30 cellular contexts compared by ENCODE assay signal in genomic region chr10:50850576-50851340, GRCh38. TPM values are rescaled to one million over a fixed set of nuclear protein-coding genes. Genes with fewer than 3 reads are reported as not detected.
DNase-seq lines count a peak whose midpoint lies in the region; ATAC-seq and TF ChIP-seq lines count a peak whose summit lies in the region.
"Had no signal": no experiment of that assay in that cellular context is flagged by ENCODE, and none has a peak within 500 bp of the region (broad histone marks: within the 10 kb centered on the region; RNA-seq: fewer than 3 reads in every experiment).

No MANE protein-coding gene starts in this region.

- H3K9me1 ChIP-seq in IMR-90 (ENCODE audit: insufficient read depth, low read length) = no peaks in the 10 kb centered on the region

- H2AK5ac ChIP-seq in IMR-90 (ENCODE audit: low read depth, low read length) = no peak overlapping the region

- H3K27me3 Mint-ChIP-seq in Calu3 (ENCODE audit: unreplicated experiment) (no peaks in the 10 kb centered on the region), neural progenitor cell (ENCODE audit: insufficient read depth, low read depth) (no peaks in the 10 kb centered on the region)

- ATAC-seq in IMR-90 (ENCODE audit: low read depth) = peak; percentile 14; the same call in 1 of the 2 replicates
- no peak for ATAC-seq in left lung
- ATAC-seq in GM19324 (IDR thresholded peaks at IDR 0.05; ENCODE audit: low FRiP score, unreplicated experiment) = no peak
- ATAC-seq: esophagus mucosa; Right ventricle myocardium inferior; stimulated activated naive CD8-positive, alpha-beta T cell treated with anti-CD3 and anti-CD28 coated beads, Interleukin-15, amount 100 ng/mL, for 72 hours had no signal

- H3K4me1 ChIP-seq in IMR-90 (ENCODE audit: control insufficient read depth, insufficient read depth, low read length) (peaks cover 2% of the 10 kb centered on the region; the same call in 1 of the 2 replicates), neural progenitor cell (peaks cover 51% of the 10 kb centered on the region), left lung (no peaks in the 10 kb centered on the region)
- H3K4me1 ChIP-seq: sigmoid colon, thyroid gland had no signal

- no peak overlapping the region for H3K4me3 Mint-ChIP-seq in Calu3 (ENCODE audit: low read depth, unreplicated experiment)
- no peak overlapping the region for H3K4me3 Mint-ChIP-seq in neural progenitor cell
- H3K4me3 Mint-ChIP-seq: activated CD4-positive, alpha-beta T cell treated with anti-CD3 and anti-CD28 coated beads, Interleukin-2, amount 10 ng/mL, durations not matched to agents 7 days and 5 days; activated naive CD8-positive, alpha-beta T cell; activated T-helper 1 cell treated with anti-CD3 and anti-CD28 coated beads, Interleukin-12 subunit alpha, Interleukin-12 subunit beta, Interleukin-2, Interleukin-4 antibody, amounts not matched to agents 30 ng/mL and 10 ng/mL and 1 ng/mL, durations not matched to agents 14 hours and 24 hours and 36 hours; CD4-positive, alpha-beta memory T cell; H9; stimulated activated naive CD8-positive, alpha-beta T cell treated with anti-CD3 and anti-CD28 coated beads, Interleukin-15, amount 100 ng/mL, for 72 hours had no signal

- H3F3A ChIP-seq in neural progenitor cell (ENCODE audit: low read depth) = peaks cover 30% of the 10 kb centered on the region

- CTCF ChIA-PET in Calu3 (lab: Charles Lee) = no interaction called here
- CTCF ChIA-PET in IMR-90 (lab: Yijun Ruan, JAX) = no interaction called here

- H2AFZ ChIP-seq in IMR-90 (replicated peaks; ENCODE audit: low read length, poor library complexity) = no peak overlapping the region
- H2AFZ ChIP-seq in neural progenitor cell (replicated peaks) = no peak overlapping the region

- H3K4me2 ChIP-seq in IMR-90 (ENCODE audit: low read depth, low read length) (no peak overlapping the region), neural progenitor cell (peak overlapping the region; percentile 34)

- H4K8ac ChIP-seq in IMR-90 (ENCODE audit: low read depth in 2 of 2, low read length in 2 of 2) = peak overlapping the region in 1 of 2 experiments; percentile 32; a peak in 1 of 4 replicates

- no peak overlapping the region for H3K56ac ChIP-seq in IMR-90 (ENCODE audit: extremely low read depth, insufficient read depth, low read length)

- no peaks in the 10 kb centered on the region for H3K79me1 ChIP-seq in IMR-90 (ENCODE audit: low read depth in 1 of 2, low read length in 2 of 2)

- no peaks in the 10 kb centered on the region for H3K9me3 ChIP-seq in IMR-90 (ENCODE audit: control insufficient read depth, insufficient read depth, low read length)
- H3K9me3 ChIP-seq in neural progenitor cell (ENCODE audit: low read depth) = no peaks in the 10 kb centered on the region
- H3K9me3 ChIP-seq in left lung = no peaks in the 10 kb centered on the region
- H3K9me3 ChIP-seq: sigmoid colon, thyroid gland had no signal

- POLR2A ChIA-PET in IMR-90 (lab: Charles Lee; ENCODE audit: unreplicated experiment) = no interaction called here

- dilution Hi-C loops in IMR-90 (cut with HindIII; ENCODE audit: low sequenced_read_pairs, unreplicated experiment) = no loop called here

- TF ChIP-seq CTCF in Calu3 (IDR thresholded peaks at IDR 0.05; ENCODE audit: unreplicated experiment) = no peak
- no peak for TF ChIP-seq CTCF in IMR-90 (conservative IDR thresholded peaks at IDR 0.05; ENCODE audit: low read depth, low read length)
- TF ChIP-seq CTCF in neural progenitor cell (IDR thresholded peaks at IDR 0.05) = no peak
- no peak for TF ChIP-seq CTCF in left lung (IDR thresholded peaks at IDR 0.05)

- H3K9ac ChIP-seq in IMR-90 (ENCODE audit: low read depth, low read length) (no peak overlapping the region), neural progenitor cell (no peak overlapping the region)

- no peak overlapping the region for H2BK5ac ChIP-seq in IMR-90 (ENCODE audit: low read depth, low read length, poor library complexity, severe bottlenecking)

- H2BK20ac ChIP-seq in IMR-90 (ENCODE audit: low read depth, low read length) = no peak overlapping the region

- no CpG with 5 or more reads among the region's 5 CpGs for WGBS in IMR-90 (ENCODE audit: extremely low coverage in 2 of 2, insufficient read length in 1 of 2), 2 experiments

- in situ Hi-C loops in IMR-90 (cut with MboI; ENCODE audit: low sequenced_read_pairs) = no loop called here

- no peaks in the 10 kb centered on the region for H3K36me3 Mint-ChIP-seq in Calu3 (ENCODE audit: insufficient read depth, unreplicated experiment)
- no peaks in the 10 kb centered on the region for H3K36me3 Mint-ChIP-seq in neural progenitor cell
- H3K36me3 Mint-ChIP-seq: activated naive CD8-positive, alpha-beta T cell; CD4-positive, alpha-beta memory T cell had no signal

- no peak overlapping the region for H2AK9ac ChIP-seq in IMR-90 (replicated peaks; ENCODE audit: low read depth, low read length, poor library complexity)

- H4K91ac ChIP-seq in IMR-90 (ENCODE audit: insufficient read depth, low read depth, low read length) = no peak overlapping the region

- H3K4me1 Mint-ChIP-seq in Calu3 (ENCODE audit: low read depth, unreplicated experiment) (peaks cover 38% of the 10 kb centered on the region), neural progenitor cell (peaks cover 17% of the 10 kb centered on the region)
- H3K4me1 Mint-ChIP-seq: activated CD4-positive, alpha-beta T cell treated with anti-CD3 and anti-CD28 coated beads, Interleukin-2, amount 10 ng/mL, durations not matched to agents 7 days and 5 days; CD4-positive, alpha-beta memory T cell; stimulated activated naive CD8-positive, alpha-beta T cell treated with anti-CD3 and anti-CD28 coated beads, Interleukin-15, amount 100 ng/mL, for 72 hours had no signal

- H2BK15ac ChIP-seq in IMR-90 (ENCODE audit: low read depth, low read length) = peak overlapping the region; percentile 57; the same call in 1 of the 3 replicates

- H3K23ac ChIP-seq in IMR-90 (ENCODE audit: low read depth, low read length) = no peak overlapping the region

- H3K14ac ChIP-seq in IMR-90 (replicated peaks; ENCODE audit: low read depth, low read length) = 0 out of 2 replicates have a peak overlapping the region, but pooled peaks have one; percentile 5

- no peak overlapping the region for H2BK120ac ChIP-seq in IMR-90 (ENCODE audit: low read depth, low read length)

- H4K20me1 ChIP-seq in IMR-90 (ENCODE audit: insufficient read depth, low read length) = no peaks in the 10 kb centered on the region
- no peaks in the 10 kb centered on the region for H4K20me1 ChIP-seq in neural progenitor cell (ENCODE audit: low read depth)

- H4K5ac ChIP-seq in IMR-90 (ENCODE audit: low read depth, low read length) = no peak overlapping the region

- no peaks in the 10 kb centered on the region for H3K79me2 ChIP-seq in neural progenitor cell (ENCODE audit: low read depth)

- H3K27ac Mint-ChIP-seq in Calu3 (ENCODE audit: unreplicated experiment) (peak overlapping the region; percentile 22), neural progenitor cell (no peak overlapping the region)
- H3K27ac Mint-ChIP-seq: activated CD4-positive, alpha-beta T cell treated with anti-CD3 and anti-CD28 coated beads, Interleukin-2, amount 10 ng/mL, durations not matched to agents 7 days and 5 days; activated naive CD8-positive, alpha-beta T cell; activated T-helper 1 cell treated with anti-CD3 and anti-CD28 coated beads, Interleukin-12 subunit alpha, Interleukin-12 subunit beta, Interleukin-2, Interleukin-4 antibody, amounts not matched to agents 30 ng/mL and 10 ng/mL and 1 ng/mL, durations not matched to agents 14 hours and 24 hours and 36 hours; CD4-positive, alpha-beta memory T cell; stimulated activated naive CD8-positive, alpha-beta T cell treated with anti-CD3 and anti-CD28 coated beads, Interleukin-15, amount 100 ng/mL, for 72 hours had no signal

- no TSS peak for BruUV-seq in Calu3 (replicated peaks; lab: Mats Ljungman, UMichigan)
- BruUV-seq in IMR-90 (replicated peaks; lab: Mats Ljungman, UMichigan) = no TSS peak

- H3K9me3 Mint-ChIP-seq in Calu3 (ENCODE audit: low read depth, unreplicated experiment) (no peaks in the 10 kb centered on the region), neural progenitor cell (no peaks in the 10 kb centered on the region)
- H3K9me3 Mint-ChIP-seq: activated CD4-positive, alpha-beta T cell treated with anti-CD3 and anti-CD28 coated beads, Interleukin-2, amount 10 ng/mL, durations not matched to agents 7 days and 5 days; activated T-helper 1 cell treated with anti-CD3 and anti-CD28 coated beads, Interleukin-12 subunit alpha, Interleukin-12 subunit beta, Interleukin-2, Interleukin-4 antibody, amounts not matched to agents 30 ng/mL and 10 ng/mL and 1 ng/mL, durations not matched to agents 14 hours and 24 hours and 36 hours; CD4-positive, alpha-beta memory T cell; H9; stimulated activated naive CD8-positive, alpha-beta T cell treated with anti-CD3 and anti-CD28 coated beads, Interleukin-15, amount 100 ng/mL, for 72 hours had no signal

- no peaks in the 10 kb centered on the region for H3K36me3 ChIP-seq in IMR-90 (ENCODE audit: control insufficient read depth, insufficient read depth, low read length)
- no peaks in the 10 kb centered on the region for H3K36me3 ChIP-seq in neural progenitor cell
- H3K36me3 ChIP-seq in left lung = no peaks in the 10 kb centered on the region
- H3K36me3 ChIP-seq: sigmoid colon, thyroid gland, WERI-Rb-1 had no signal

- DNase-seq in Calu3 (no peak), IMR-90 (no peak), cerebellar cortex (ENCODE audit: low spot score) (peak; percentile 72), neural progenitor cell (ENCODE audit: low spot score) (peak; percentile 68), left lung (no peak), amniotic stem cell (lab: John Stamatoyannopoulos, UW) (no peak)
- DNase-seq: activated CD4-positive, alpha-beta T cell treated with anti-CD3 and anti-CD28 coated beads, Interleukin-2, amount 10 ng/mL, durations not matched to agents 7 days and 5 days; AML-193; CD4-positive, alpha-beta memory T cell; effector CD8-positive, alpha-beta T cell; H9; kidney; NCI-H1092; NCI-H2029; NCI-H774; posterior cingulate gyrus; sigmoid colon; stimulated activated CD4-positive, alpha-beta T cell treated with anti-CD3 and anti-CD28 coated beads, Interleukin-15, amount 100 ng/mL, for 24 hours; stimulated activated naive CD8-positive, alpha-beta T cell treated with anti-CD3 and anti-CD28 coated beads, Interleukin-15, amount 100 ng/mL, for 72 hours; thyroid gland; WERI-Rb-1 had no signal

- no peak for TF ChIP-seq RAD21 in IMR-90 (IDR thresholded peaks at IDR 0.05; ENCODE audit: low read length)

- intact Hi-C loops in Calu3 (cut with micrococcal nuclease; ENCODE audit: unreplicated experiment) (loop anchor here (5.0 kb wide), 1 partner anchor 37 kb away; the partner anchor contains the start of gene A1CF), IMR-90 (cut with micrococcal nuclease) (no loop called here), left lung (cut with DNase I) (no loop called here)

- H3K4ac ChIP-seq in IMR-90 (ENCODE audit: low read depth, low read length) = no peak overlapping the region

- H3K18ac ChIP-seq in IMR-90 (ENCODE audit: low read depth, low read length) = no peak overlapping the region

- no peak for TF ChIP-seq POLR2A in IMR-90 (IDR thresholded peaks at IDR 0.05; ENCODE audit: low read depth, low read length)

- no peak overlapping the region for H3K4me3 ChIP-seq in IMR-90 (ENCODE audit: insufficient read depth, low read depth, low read length)
- H3K4me3 ChIP-seq in neural progenitor cell = peak overlapping the region; percentile 11
- H3K4me3 ChIP-seq in left lung = no peak overlapping the region
- H3K4me3 ChIP-seq: lung, sigmoid colon, thyroid gland had no signal

- H3K27me3 ChIP-seq in IMR-90 (ENCODE audit: control insufficient read depth, insufficient read depth, low read length) = no peaks in the 10 kb centered on the region
- no peaks in the 10 kb centered on the region for H3K27me3 ChIP-seq in neural progenitor cell
- peaks cover 0 to 3% of the 10 kb centered on the region in 2 donors for H3K27me3 ChIP-seq in left lung
- H3K27me3 ChIP-seq: sigmoid colon, thyroid gland had no signal

- no peak overlapping the region for H3K27ac ChIP-seq in IMR-90 (ENCODE audit: insufficient read depth, low read length)
- peak overlapping the region; percentile 71 for H3K27ac ChIP-seq in neural progenitor cell
- H3K27ac ChIP-seq in left lung = no peak overlapping the region
- H3K27ac ChIP-seq: HL-60, sigmoid colon, thyroid gland, WERI-Rb-1 had no signal

RNA-seq across cellular contexts. Expression of gene A1CF, which starts 34.7 kb away (rescaled TPM):
- 0.69 TPM in 1 of 2 replicates, not detected in the other for total RNA-seq in Calu3 (2022)
- not detected in 2 replicates for total RNA-seq in IMR-90 (2012; rRNA removed)
- polyA plus RNA-seq in IMR-90 (2012; rRNA removed) = not detected in 2 replicates
- not detected in 2 replicates for polyA plus RNA-seq in IMR-90 (2012; cell fraction: cytosol; rRNA removed)
- not detected in 2 replicates for polyA plus RNA-seq in IMR-90 (2012; cell fraction: nucleus; rRNA removed; ENCODE audit: low replicate concordance)
- total RNA-seq in neural progenitor cell (ENCODE audit: low replicate concordance) = not detected in 2 replicates
- total RNA-seq in left lung = not detected
- total RNA-seq: activated CD4-positive, alpha-beta T cell treated with anti-CD3 and anti-CD28 coated beads, Interleukin-2, amount 10 ng/mL, durations not matched to agents 7 days and 5 days; activated T-helper 1 cell treated with anti-CD3 and anti-CD28 coated beads, Interleukin-12 subunit alpha, Interleukin-12 subunit beta, Interleukin-2, Interleukin-4 antibody, amounts not matched to agents 30 ng/mL and 10 ng/mL and 1 ng/mL, durations not matched to agents 14 hours and 24 hours and 36 hours; CD4-positive, alpha-beta memory T cell; cerebellum; esophagus mucosa; H9; Right ventricle myocardium inferior; thyroid gland had no signal
- polyA plus RNA-seq: CD4-positive, alpha-beta memory T cell; neural cell had no signal

Comparison
In these comparisons a context has a peak if more than half of its experiments do, and no peak if none do; other contexts are left out.
1. DNase-seq: peak in cerebellar cortex (single experiment) and neural progenitor cell (single experiment); none in Calu3 (single experiment), IMR-90 (single experiment), left lung (0 of 2) and amniotic stem cell (single experiment).